In the genomic region with DNA sequence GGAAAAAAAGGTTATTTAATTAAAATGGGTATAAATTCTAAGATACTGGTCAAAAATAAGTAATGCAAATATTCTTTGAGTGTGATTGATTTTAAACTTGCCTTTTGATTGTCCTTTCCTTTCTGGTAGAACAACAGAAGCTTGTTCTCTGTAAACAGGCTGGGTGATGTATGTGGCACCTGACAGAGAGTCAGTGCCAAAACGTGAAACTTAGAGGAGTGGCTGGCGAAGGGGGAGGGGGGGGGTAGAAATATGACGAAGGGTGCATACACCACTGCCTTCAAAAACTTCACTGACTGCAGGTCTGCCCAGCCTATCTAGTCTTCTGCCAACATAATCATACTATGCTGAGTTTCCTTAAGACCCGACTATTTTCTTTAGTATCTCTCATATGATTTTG, we compare ENCODE assay signal across 18 cellular contexts.
"Had no signal": no experiment of that assay in that cellular context is flagged by ENCODE, and none has a peak within 500 bp of the region (broad histone marks: within the 10 kb centered on the region; RNA-seq: fewer than 3 reads in every experiment).

No MANE protein-coding gene starts in this region.

- H3K27ac Mint-ChIP-seq: naive thymus-derived CD4-positive, alpha-beta T cell; stimulated activated naive B cell treated with anti-CD40 and anti-IgM and Interleukin-4, amounts not matched to agents 10 μg/mL and 1 μg/mL and 100 μg/mL, for 72 hours; stimulated activated naive CD8-positive, alpha-beta T cell treated with anti-CD3 and anti-CD28 coated beads, Interleukin-15, amount 100 ng/mL, for 72 hours had no signal

- ATAC-seq: heart right ventricle; naive thymus-derived CD4-positive, alpha-beta T cell; sciatic nerve; stimulated activated naive B cell treated with anti-CD40 and anti-IgM and Interleukin-4, amounts not matched to agents 10 μg/mL and 1 μg/mL and 100 μg/mL, for 72 hours; stimulated activated naive CD8-positive, alpha-beta T cell treated with anti-CD3 and anti-CD28 coated beads, Interleukin-15, amount 100 ng/mL, for 72 hours had no signal

- H3K4me1 ChIP-seq: spleen, testis, tibial nerve had no signal

- H3K36me3 ChIP-seq: heart right ventricle, neutrophil, spleen, tibial nerve had no signal

- H3K27me3 Mint-ChIP-seq: naive thymus-derived CD4-positive, alpha-beta T cell; stimulated activated naive B cell treated with anti-CD40 and anti-IgM and Interleukin-4, amounts not matched to agents 10 μg/mL and 1 μg/mL and 100 μg/mL, for 72 hours; stimulated activated naive CD8-positive, alpha-beta T cell treated with anti-CD3 and anti-CD28 coated beads, Interleukin-15, amount 100 ng/mL, for 72 hours had no signal

- H3K4me3 Mint-ChIP-seq: naive thymus-derived CD4-positive, alpha-beta T cell; stimulated activated naive B cell treated with anti-CD40 and anti-IgM and Interleukin-4, amounts not matched to agents 10 μg/mL and 1 μg/mL and 100 μg/mL, for 72 hours; stimulated activated naive CD8-positive, alpha-beta T cell treated with anti-CD3 and anti-CD28 coated beads, Interleukin-15, amount 100 ng/mL, for 72 hours had no signal

- DNase-seq: effector CD4-positive, alpha-beta T cell; heart right ventricle; kidney glomerular epithelial cell; naive thymus-derived CD4-positive, alpha-beta T cell; posterior cingulate gyrus; spleen; stimulated activated CD4-positive, alpha-beta T cell treated with anti-CD3 and anti-CD28 coated beads, Interleukin-15, amount 100 ng/mL, for 24 hours; stimulated activated CD4-positive, alpha-beta T cell treated with anti-CD3 and anti-CD28 coated beads, Interleukin-1b, Interleukin-23, amount 100 ng/mL, for 48 hours; stimulated activated CD4-positive, alpha-beta T cell treated with anti-CD3 and anti-CD28 coated beads, Interleukin-4, amount 100 ng/mL, for 24 hours; stimulated activated naive B cell treated with anti-CD40 and anti-IgM and Interleukin-4, amounts not matched to agents 10 μg/mL and 1 μg/mL and 100 μg/mL, for 72 hours; stimulated activated naive CD8-positive, alpha-beta T cell treated with anti-CD3 and anti-CD28 coated beads, Interleukin-15, amount 100 ng/mL, for 72 hours; testis had no signal

- H3K4me1 Mint-ChIP-seq: naive thymus-derived CD4-positive, alpha-beta T cell; stimulated activated naive B cell treated with anti-CD40 and anti-IgM and Interleukin-4, amounts not matched to agents 10 μg/mL and 1 μg/mL and 100 μg/mL, for 72 hours; stimulated activated naive CD8-positive, alpha-beta T cell treated with anti-CD3 and anti-CD28 coated beads, Interleukin-15, amount 100 ng/mL, for 72 hours had no signal

- H3K36me3 Mint-ChIP-seq: naive thymus-derived CD4-positive, alpha-beta T cell; stimulated activated naive B cell treated with anti-CD40 and anti-IgM and Interleukin-4, amounts not matched to agents 10 μg/mL and 1 μg/mL and 100 μg/mL, for 72 hours had no signal

- FAIRE-seq: frontal cortex, islet of Langerhans had no signal

- H3K27me3 ChIP-seq: heart right ventricle, neutrophil, spleen, testis, tibial nerve had no signal

- H3K27ac ChIP-seq: coronary artery, heart right ventricle, neutrophil, spleen, testis, tibial nerve had no signal

- H3K4me3 ChIP-seq: coronary artery, spleen, testis, tibial nerve had no signal

- H3K9me3 ChIP-seq: neutrophil, testis, tibial nerve had no signal
